In genomic region chr1:219670426-219671149, GRCh38 we compare ENCODE assay signal across 23 cellular contexts. TPM values are rescaled to one million over a fixed set of nuclear protein-coding genes. Genes with fewer than 3 reads are reported as not detected.
DNase-seq lines count a peak whose midpoint lies in the region; ATAC-seq and TF ChIP-seq lines count a peak whose summit lies in the region.
"Had no signal": no experiment of that assay in that cellular context is flagged by ENCODE, and none has a peak within 500 bp of the region (broad histone marks: within the 10 kb centered on the region; RNA-seq: fewer than 3 reads in every experiment).

No MANE protein-coding gene starts in this region.

- DNase-seq in BJ (ENCODE audit: low read depth) (peak; percentile 22), T1000 (lab: John Stamatoyannopoulos, UW) (peak; percentile 17), cardiac muscle cell (ENCODE audit: low read depth in 1 of 2, low spot score in 1 of 2) (peak; percentile 47 to 84), mucosa of gallbladder (ENCODE audit: low spot score) (peak; percentile 50), suprapubic skin (ENCODE audit: low spot score in 2 of 2) (no peak), NOMO-1 (lab: John Stamatoyannopoulos, UW; ENCODE audit: unreplicated experiment in 2 of 2) (no peak), dermis blood vessel endothelial cell (no peak)
- DNase-seq: activated CD4-positive, alpha-beta T cell treated with anti-CD3 and anti-CD28 coated beads for 48 hours; activated gamma-delta T cell; activated naive CD8-positive, alpha-beta T cell treated with anti-CD3 and anti-CD28 coated beads, Interleukin-2, amount 10 ng/mL, durations not matched to agents 7 days and 5 days; activated T-cell treated with anti-CD3 and anti-CD28 coated beads, Interleukin-2, amount 50 U/mL, for 24 hours; CD4-positive, alpha-beta memory T cell; glutamatergic neuron; MG63; NCI-H1417 treated with DMSO at 0.1 percent for 48 hours; NCI-H446; NCI-H774; pancreas; stimulated activated naive CD4-positive, alpha-beta T cell treated with Interleukin-2 at 50 U/mL for 16 hours; T-helper 2 cell had no signal

- H3K4me3 ChIP-seq in BJ (ENCODE audit: low read depth, low read length) (no peak overlapping the region), cardiac muscle cell (no peak overlapping the region), suprapubic skin (no peak overlapping the region)
- H3K4me3 ChIP-seq: MG63, pancreas had no signal

- H3K36me3 ChIP-seq in BJ (ENCODE audit: control insufficient read depth, insufficient read depth, low read length) (no peaks in the 10 kb centered on the region), cardiac muscle cell (no peaks in the 10 kb centered on the region), suprapubic skin (no peaks in the 10 kb centered on the region)
- H3K36me3 ChIP-seq: MG63, pancreas had no signal

- CTCF ChIA-PET in BJ (lab: Yijun Ruan, JAX) = interaction anchor here (1.9 kb wide), 1 partner anchor 13 kb away, joined by 5 read pairs; no protein-coding TSS in a partner anchor

- no peaks in the 10 kb centered on the region for H3K9me3 ChIP-seq in cardiac muscle cell (ENCODE audit: low read depth)
- H3K9me3 ChIP-seq in suprapubic skin = no peaks in the 10 kb centered on the region
- H3K9me3 ChIP-seq: MG63, pancreas had no signal

- TF ChIP-seq CTCF in BJ (IDR thresholded peaks at IDR 0.05; ENCODE audit: insufficient read depth, low read depth, low read length) (no peak), cardiac muscle cell (IDR thresholded peaks at IDR 0.05; ENCODE audit: low read depth, low read length) (no peak), suprapubic skin (IDR thresholded peaks at IDR 0.05) (no peak)

- H3K4me1 ChIP-seq in cardiac muscle cell (ENCODE audit: low read depth) (peaks cover 26% of the 10 kb centered on the region), suprapubic skin (no peaks in the 10 kb centered on the region)
- H3K4me1 ChIP-seq: pancreas had no signal

- POLR2A ChIA-PET in BJ (lab: Charles Lee) = no interaction called here

- no peak for ATAC-seq in GM18517 (IDR thresholded peaks at IDR 0.05; ENCODE audit: unreplicated experiment)
- ATAC-seq: pancreas had no signal

- 77% methylated on average over 7 of the region's 7 CpGs for WGBS in suprapubic skin

- TF ChIP-seq POLR2A in suprapubic skin (IDR thresholded peaks at IDR 0.05) = no peak

- TF ChIP-seq EP300 in suprapubic skin (IDR thresholded peaks at IDR 0.05) = no peak

- H3K27ac ChIP-seq in cardiac muscle cell (peak overlapping the region; percentile 90), suprapubic skin (no peak overlapping the region)
- H3K27ac ChIP-seq: pancreas had no signal

- H3K27me3 ChIP-seq in BJ (ENCODE audit: control insufficient read depth, insufficient read depth, low read length) (no peaks in the 10 kb centered on the region), cardiac muscle cell (no peaks in the 10 kb centered on the region), suprapubic skin (no peaks in the 10 kb centered on the region)
- H3K27me3 ChIP-seq: MG63, pancreas had no signal

RNA-seq across cellular contexts. Expression of gene ZC3H11B, which starts 57.7 kb away (rescaled TPM):
- polyA plus RNA-seq in BJ (2011; rRNA removed) = 0.05 TPM in 1 of 2 replicates, not detected in the other
- polyA minus RNA-seq in BJ (2011; rRNA and poly(A)+ RNA removed) = not detected in 2 replicates
- 1.5 and 1.9 TPM in 2 replicates for total RNA-seq in cardiac muscle cell
- polyA plus RNA-seq in cardiac muscle cell = 0.49 and 1.8 TPM in 2 replicates
- total RNA-seq in mucosa of gallbladder = 0.52 TPM
- total RNA-seq in suprapubic skin = under 1 TPM; 0.21 to 0.45 (median 0.33) TPM
- total RNA-seq in dermis blood vessel endothelial cell = 0.14 and 0.17 TPM in 2 replicates
- total RNA-seq: CD4-positive, alpha-beta memory T cell; endothelial cell of umbilical vein had no signal
- polyA plus RNA-seq: CD4-positive, alpha-beta memory T cell; endothelial cell of umbilical vein; neural cell; pancreas had no signal

Comparison
In these comparisons a context has a peak if more than half of its experiments do, and no peak if none do; other contexts are left out.
1. DNase-seq: peak in BJ (single experiment), T1000 (single experiment), cardiac muscle cell (2 of 2) and mucosa of gallbladder (single experiment); none in suprapubic skin (0 of 2), NOMO-1 (0 of 2) and dermis blood vessel endothelial cell (single experiment).